21 cellular contexts compared by ENCODE assay signal in the genomic region with DNA sequence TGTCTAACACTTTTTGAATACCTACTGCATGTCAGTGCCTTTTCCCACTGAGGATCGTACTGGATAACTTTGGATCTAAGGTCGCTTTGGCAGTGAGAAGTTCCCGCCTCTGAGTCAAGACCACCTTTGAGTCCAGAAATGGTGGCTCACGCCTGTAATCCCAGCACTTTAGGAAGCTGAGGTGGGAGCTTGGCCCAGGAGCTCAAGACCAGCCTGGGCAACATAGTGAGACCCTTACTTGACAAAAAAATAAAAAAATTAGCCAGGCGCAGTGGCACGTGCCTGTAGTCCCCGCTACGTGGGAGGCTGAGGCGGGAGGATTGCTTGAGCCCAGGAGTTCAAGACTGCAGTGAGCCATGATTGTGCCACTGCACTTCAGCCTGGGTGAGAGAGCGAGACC.
DNase-seq lines count a peak whose midpoint lies in the region; ATAC-seq and TF ChIP-seq lines count a peak whose summit lies in the region.
"Had no signal": no experiment of that assay in that cellular context is flagged by ENCODE, and none has a peak within 500 bp of the region (broad histone marks: within the 10 kb centered on the region; RNA-seq: fewer than 3 reads in every experiment).

No MANE protein-coding gene starts in this region.

- in situ Hi-C loops in brain microvascular endothelial cell (cut with HindIII; ENCODE audit: low pct_ligation_motif_present, low sequenced_read_pairs) = no loop called here

- POLR2A ChIA-PET in CD4-positive, alpha-beta memory T cell (lab: Charles Lee; ENCODE audit: partially characterized antibody) = interaction anchor here (1.7 kb wide), 1 partner anchor 59 kb away, joined by 5 read pairs; no protein-coding TSS in a partner anchor
- POLR2A ChIA-PET in WTC11 (lab: Charles Lee) = no interaction called here
- POLR2A ChIA-PET in CD8-positive, alpha-beta T cell (lab: Charles Lee) = interaction anchor here (1.4 to 1.7 kb wide), 2 partner anchors 16 to 39 kb away, joined by 5 read pairs; no protein-coding TSS in a partner anchor

- TF ChIP-seq CTCF in WTC11 (IDR thresholded peaks at IDR 0.05) = no peak
- TF ChIP-seq CTCF in brain microvascular endothelial cell (IDR thresholded peaks at IDR 0.05; ENCODE audit: low read depth, low read length, missing control alignments) = no peak
- no peak for TF ChIP-seq CTCF in CD8-positive, alpha-beta T cell (IDR thresholded peaks at IDR 0.05)

- no peaks in the 10 kb centered on the region for H3K36me3 ChIP-seq in CD4-positive, alpha-beta memory T cell (ENCODE audit: insufficient read depth, low read length)
- H3K36me3 ChIP-seq in brain microvascular endothelial cell (replicated peaks) = no peaks in the 10 kb centered on the region
- H3K36me3 ChIP-seq in CD8-positive, alpha-beta T cell (ENCODE audit: insufficient read depth, low read length) = no peaks in the 10 kb centered on the region

- intact Hi-C loops in CD4-positive, alpha-beta memory T cell (cut with micrococcal nuclease) = no loop called here
- intact Hi-C loops in CD8-positive, alpha-beta T cell (cut with DNase I, micrococcal nuclease) = loop anchor here (2.0 to 10.0 kb wide), 3 partner anchors 51 to 136 kb away; no protein-coding TSS in a partner anchor

- H3K27ac ChIP-seq in CD4-positive, alpha-beta memory T cell (ENCODE audit: low read depth, low read length) = no peak overlapping the region
- no peak overlapping the region for H3K27ac ChIP-seq in brain microvascular endothelial cell
- H3K27ac ChIP-seq in CD8-positive, alpha-beta T cell (ENCODE audit: low read depth, low read length) = no peak overlapping the region
- H3K27ac ChIP-seq: A549 had no signal

- no peaks in the 10 kb centered on the region for H3K9me3 Mint-ChIP-seq in CD4-positive, alpha-beta memory T cell
- H3K9me3 Mint-ChIP-seq in WTC11 (no peaks in the 10 kb centered on the region), memory B cell (no peaks in the 10 kb centered on the region)
- no peaks in the 10 kb centered on the region for H3K9me3 Mint-ChIP-seq in CD8-positive, alpha-beta T cell

- peaks cover 75% of the 10 kb centered on the region for H3K4me1 ChIP-seq in CD4-positive, alpha-beta memory T cell (ENCODE audit: insufficient read depth, low read length)
- peaks cover 21% of the 10 kb centered on the region for H3K4me1 ChIP-seq in CD8-positive, alpha-beta T cell (ENCODE audit: insufficient read depth, low read length)

- peak overlapping the region in 6 of 7 donors; percentile 48 to 90 (median 50) for H3K27ac Mint-ChIP-seq in CD4-positive, alpha-beta memory T cell
- H3K27ac Mint-ChIP-seq in WTC11 (no peak overlapping the region), memory B cell (peak overlapping the region; percentile 89)
- no peak overlapping the region for H3K27ac Mint-ChIP-seq in CD8-positive, alpha-beta T cell

- peaks cover 63 to 96% (median 81%) of the 10 kb centered on the region in 4 donors for H3K4me1 Mint-ChIP-seq in CD4-positive, alpha-beta memory T cell
- peaks cover 46% of the 10 kb centered on the region for H3K4me1 Mint-ChIP-seq in WTC11
- H3K4me1 Mint-ChIP-seq in memory B cell = peaks cover 59% of the 10 kb centered on the region
- peaks cover 79% of the 10 kb centered on the region for H3K4me1 Mint-ChIP-seq in CD8-positive, alpha-beta T cell (ENCODE audit: low read depth)

- no peak for DNase-seq in CD4-positive, alpha-beta memory T cell
- no peak for DNase-seq in WTC11 (ENCODE audit: low spot score)
- DNase-seq in memory B cell (ENCODE audit: low spot score in 2 of 2) = no peak
- DNase-seq in brain microvascular endothelial cell = no peak
- DNase-seq in NCI-H1417 treated with DMSO at 0.1 percent for 48 hours (lab: John Stamatoyannopoulos, UW) = no peak
- DNase-seq in stimulated activated CD4-positive, alpha-beta T cell treated with anti-CD3 and anti-CD28 coated beads, Interleukin-4, amount 100 ng/mL, for 24 hours = no peak
- no peak for DNase-seq in CD8-positive, alpha-beta T cell
- DNase-seq: DMS53, KBM-7, NCI-H1105 treated with DMSO at 0.1 percent for 48 hours, NCI-H1694, NCI-H2081, NCI-H2171, NCI-H345, NCI-H524 treated with DMSO at 0.1 percent for 48 hours, NCI-H82, T-helper 1 cell had no signal

- no peak overlapping the region for H3K4me3 ChIP-seq in CD4-positive, alpha-beta memory T cell (ENCODE audit: low read length in 2 of 2)
- no peak overlapping the region for H3K4me3 ChIP-seq in brain microvascular endothelial cell (ENCODE audit: low read depth, low read length)
- no peak overlapping the region for H3K4me3 ChIP-seq in CD8-positive, alpha-beta T cell (ENCODE audit: low read depth, low read length)
- H3K4me3 ChIP-seq: A549 had no signal

- H3K9me3 ChIP-seq in CD4-positive, alpha-beta memory T cell (ENCODE audit: control insufficient read depth in 1 of 2, low read length in 2 of 2) = no peaks in the 10 kb centered on the region
- no peaks in the 10 kb centered on the region for H3K9me3 ChIP-seq in CD8-positive, alpha-beta T cell (ENCODE audit: low read length)
- H3K9me3 ChIP-seq: A549 had no signal

- no peak for ATAC-seq in WTC11
- ATAC-seq in memory B cell (ENCODE audit: low read depth) = no peak
- no peak for ATAC-seq in CD8-positive, alpha-beta T cell
- ATAC-seq: A549, HCT116, Panc1, SK-N-SH treated with all-trans-retinoic acid at 6 μM for 48 hours had no signal

- peak overlapping the region in 3 of 8 donors; percentile 2 to 17 (median 11) for H3K4me3 Mint-ChIP-seq in CD4-positive, alpha-beta memory T cell
- H3K4me3 Mint-ChIP-seq in WTC11 (no peak overlapping the region), memory B cell (no peak overlapping the region)
- no peak overlapping the region for H3K4me3 Mint-ChIP-seq in CD8-positive, alpha-beta T cell

- H3K36me3 Mint-ChIP-seq in CD4-positive, alpha-beta memory T cell = peaks cover 0 to 8% of the 10 kb centered on the region in 2 donors
- H3K36me3 Mint-ChIP-seq in WTC11 (no peaks in the 10 kb centered on the region), memory B cell (peaks cover 5% of the 10 kb centered on the region)
- H3K36me3 Mint-ChIP-seq in CD8-positive, alpha-beta T cell = no peaks in the 10 kb centered on the region

- CTCF ChIA-PET in CD4-positive, alpha-beta memory T cell (lab: Charles Lee; ENCODE audit: partially characterized antibody) = interaction anchor here (3.3 kb wide), 1 partner anchor 136 kb away, joined by 16 read pairs; no protein-coding TSS in a partner anchor
- CTCF ChIA-PET in WTC11 (lab: Charles Lee) = no interaction called here
- CTCF ChIA-PET in CD8-positive, alpha-beta T cell (lab: Charles Lee) = interaction anchor here (1.2 to 1.7 kb wide), 5 partner anchors 11 to 537 kb away, joined by 3 to 6 read pairs (median 3); no protein-coding TSS in a partner anchor

- H3K27me3 Mint-ChIP-seq in CD4-positive, alpha-beta memory T cell = no peaks in the 10 kb centered on the region
- H3K27me3 Mint-ChIP-seq in WTC11 (ENCODE audit: low read depth) (no peaks in the 10 kb centered on the region), memory B cell (no peaks in the 10 kb centered on the region)
- no peaks in the 10 kb centered on the region for H3K27me3 Mint-ChIP-seq in CD8-positive, alpha-beta T cell (ENCODE audit: low read depth)

- H3K27me3 ChIP-seq in CD4-positive, alpha-beta memory T cell (ENCODE audit: insufficient read depth, low read length) = no peaks in the 10 kb centered on the region
- H3K27me3 ChIP-seq in brain microvascular endothelial cell (replicated peaks) = no peaks in the 10 kb centered on the region
- H3K27me3 ChIP-seq in CD8-positive, alpha-beta T cell (ENCODE audit: insufficient read depth, low read length) = no peaks in the 10 kb centered on the region

TF ChIP-seq in WTC11, 78 proteins besides CTCF, POLR2A, EP300 and RAD21:
- 0 out of 2 replicates have a peak, but pooled peaks have one; percentile 27 for TF ChIP-seq ZNF121 (CRISPR knock-in tag; IDR thresholded peaks at IDR 0.05)
- TF ChIP-seq, protein P1, sequence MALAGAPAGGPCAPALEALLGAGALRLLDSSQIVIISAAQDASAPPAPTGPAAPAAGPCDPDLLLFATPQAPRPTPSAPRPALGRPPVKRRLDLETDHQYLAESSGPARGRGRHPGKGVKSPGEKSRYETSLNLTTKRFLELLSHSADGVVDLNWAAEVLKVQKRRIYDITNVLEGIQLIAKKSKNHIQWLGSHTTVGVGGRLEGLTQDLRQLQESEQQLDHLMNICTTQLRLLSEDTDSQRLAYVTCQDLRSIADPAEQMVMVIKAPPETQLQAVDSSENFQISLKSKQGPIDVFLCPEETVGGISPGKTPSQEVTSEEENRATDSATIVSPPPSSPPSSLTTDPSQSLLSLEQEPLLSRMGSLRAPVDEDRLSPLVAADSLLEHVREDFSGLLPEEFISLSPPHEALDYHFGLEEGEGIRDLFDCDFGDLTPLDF (CRISPR knock-in tag; IDR thresholded peaks at IDR 0.05) = no peak
- TF ChIP-seq, protein P2, sequence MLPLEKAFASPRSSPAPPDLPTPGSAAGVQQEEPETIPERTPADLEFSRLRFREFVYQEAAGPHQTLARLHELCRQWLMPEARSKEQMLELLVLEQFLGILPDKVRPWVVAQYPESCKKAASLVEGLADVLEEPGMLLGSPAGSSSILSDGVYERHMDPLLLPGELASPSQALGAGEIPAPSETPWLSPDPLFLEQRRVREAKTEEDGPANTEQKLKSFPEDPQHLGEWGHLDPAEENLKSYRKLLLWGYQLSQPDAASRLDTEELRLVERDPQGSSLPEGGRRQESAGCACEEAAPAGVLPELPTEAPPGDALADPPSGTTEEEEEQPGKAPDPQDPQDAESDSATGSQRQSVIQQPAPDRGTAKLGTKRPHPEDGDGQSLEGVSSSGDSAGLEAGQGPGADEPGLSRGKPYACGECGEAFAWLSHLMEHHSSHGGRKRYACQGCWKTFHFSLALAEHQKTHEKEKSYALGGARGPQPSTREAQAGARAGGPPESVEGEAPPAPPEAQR (CRISPR knock-in tag; IDR thresholded peaks at IDR 0.05) = no peak

Comparison
In these comparisons a context has a peak if more than half of its experiments do, and no peak if none do; other contexts are left out.
1. H3K27ac Mint-ChIP-seq: peak in CD4-positive, alpha-beta memory T cell (6 of 7) and memory B cell (single experiment); none in WTC11 (single experiment) and CD8-positive, alpha-beta T cell (single experiment).